ENCODE assay signal across 8 cellular contexts in the genomic region with DNA sequence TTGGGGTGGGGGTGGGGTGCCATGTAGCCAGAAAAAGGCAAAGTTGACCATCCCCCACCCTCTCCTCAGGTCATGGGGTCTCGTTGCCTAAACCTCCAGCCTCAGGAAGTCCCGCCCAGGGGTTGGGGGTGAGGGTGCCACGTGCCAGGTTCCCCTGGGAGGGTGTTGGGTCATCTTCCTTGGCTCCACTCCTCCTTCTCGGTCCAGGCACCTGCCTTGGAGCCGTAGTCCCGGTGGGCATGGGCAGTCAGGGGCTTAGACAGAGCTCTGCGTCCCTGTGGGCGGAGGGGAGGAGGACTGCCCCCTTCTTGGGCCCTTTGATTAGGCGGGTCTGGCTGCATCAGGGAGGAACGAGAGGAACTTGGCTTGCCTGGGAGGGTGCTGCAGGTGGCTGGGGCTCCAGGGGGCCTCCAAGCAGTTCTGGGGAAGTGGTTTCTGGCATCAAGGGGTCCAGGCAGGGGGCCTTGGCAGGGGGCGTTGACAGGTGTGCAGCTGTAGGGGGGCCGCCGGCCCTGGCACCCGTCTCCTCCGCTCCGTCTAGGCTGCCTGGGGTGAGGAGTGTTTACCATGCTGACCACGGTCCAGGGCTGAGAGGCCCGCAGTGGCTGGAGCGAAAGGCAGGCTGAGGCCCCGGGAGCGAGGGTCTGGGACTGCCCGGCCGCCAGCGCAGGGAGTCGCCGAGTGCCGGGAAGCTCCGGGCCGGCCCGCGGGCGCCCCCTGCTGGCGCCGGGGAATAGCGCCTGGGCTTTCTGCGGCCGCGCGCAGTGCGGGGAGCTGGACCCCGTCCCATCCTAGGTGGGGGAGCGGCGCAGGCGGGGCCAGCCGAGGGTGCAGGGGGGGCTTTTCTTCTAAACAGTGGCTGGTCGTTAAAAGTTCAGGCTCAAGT. TPM values are rescaled to one million over a fixed set of nuclear protein-coding genes. Genes with fewer than 3 reads are reported as not detected.
DNase-seq lines count a peak whose midpoint lies in the region; ATAC-seq lines count a peak whose summit lies in the region.

No MANE protein-coding gene starts in this region.

- H3K4me1 Mint-ChIP-seq in dendritic cell treated with granulocyte-macrophage colony-stimulating factor and Interleukin-4, amounts not matched to agents 40 ng/mL and 50 ng/mL, for 4 days (ENCODE audit: low read depth) = peaks cover 69% of the 10 kb centered on the region

- peak overlapping the region; percentile 82 for H3K4me3 Mint-ChIP-seq in dendritic cell treated with granulocyte-macrophage colony-stimulating factor and Interleukin-4, amounts not matched to agents 40 ng/mL and 50 ng/mL, for 4 days

- H3K36me3 Mint-ChIP-seq in dendritic cell treated with granulocyte-macrophage colony-stimulating factor and Interleukin-4, amounts not matched to agents 40 ng/mL and 50 ng/mL, for 4 days (ENCODE audit: low read depth) = peaks cover 99% of the 10 kb centered on the region

- intact Hi-C loops in dendritic cell treated with granulocyte-macrophage colony-stimulating factor and Interleukin-4, amounts not matched to agents 40 ng/mL and 50 ng/mL, for 4 days (cut with micrococcal nuclease) = loop anchor here (1.0 to 5.0 kb wide), 4 partner anchors 16 to 114 kb away; a partner anchor contains a TSS
- intact Hi-C loops in left colon (cut with DNase I, micrococcal nuclease) = loop anchor here in 1 of 2 donors (2.0 kb wide), 1 partner anchor 17 kb away; no protein-coding TSS in a partner anchor

- H3K27ac Mint-ChIP-seq in dendritic cell treated with granulocyte-macrophage colony-stimulating factor and Interleukin-4, amounts not matched to agents 40 ng/mL and 50 ng/mL, for 4 days = peak overlapping the region; percentile 76

- H3K9me3 Mint-ChIP-seq in dendritic cell treated with granulocyte-macrophage colony-stimulating factor and Interleukin-4, amounts not matched to agents 40 ng/mL and 50 ng/mL, for 4 days = no peaks in the 10 kb centered on the region

- DNase-seq in DMS153 treated with DMSO at 0.1 percent for 48 hours (lab: John Stamatoyannopoulos, UW; ENCODE audit: unreplicated experiment) (peak; percentile 70), DMS153 (lab: John Stamatoyannopoulos, UW) (no peak), NCI-H2196 treated with DMSO at 0.1 percent for 48 hours (lab: John Stamatoyannopoulos, UW; ENCODE audit: unreplicated experiment) (peak; percentile 66), left colon (peak; percentile 50 to 73)
- DNase-seq in activated CD4-positive, alpha-beta T cell treated with anti-CD3 and anti-CD28 coated beads for 4 hours = peak; percentile 61 to 62
- DNase-seq in stimulated activated CD4-positive, alpha-beta T cell treated with anti-CD3 and anti-CD28 coated beads, Interleukin-4, amount 100 ng/mL, for 4 hours = peak; percentile 48 to 74

- H3K27me3 Mint-ChIP-seq in dendritic cell treated with granulocyte-macrophage colony-stimulating factor and Interleukin-4, amounts not matched to agents 40 ng/mL and 50 ng/mL, for 4 days = no peaks in the 10 kb centered on the region

- peak; percentile 65 for ATAC-seq in HG02642 (IDR thresholded peaks at IDR 0.05; ENCODE audit: poor library complexity, unreplicated experiment)
- peak; percentile 76 for ATAC-seq in left colon

RNA-seq across cellular contexts. Expression of a gene that starts 7.9 kb away (rescaled TPM):
- 10 to 100 TPM; 24.6 to 27.5 TPM for total RNA-seq in left colon

RNA-seq across cellular contexts. Expression of a gene that starts 18.2 kb away (rescaled TPM):
- total RNA-seq in left colon = 100 to 1,000 TPM in 1 of 2 donors, 10 to 100 TPM in 1; 60.3 to 148 TPM

RNA-seq across cellular contexts. Expression of a gene that starts 47.0 kb away (rescaled TPM):
- total RNA-seq in left colon = under 1 TPM in 1 of 2 donors, not detected in 1; 0.42 TPM
